27 cellular contexts compared by ENCODE assay signal in genomic region chr18:79695269-79695668, GRCh38. TPM values are rescaled to one million over a fixed set of nuclear protein-coding genes. Genes with fewer than 3 reads are reported as not detected.
DNase-seq lines count a peak whose midpoint lies in the region; ATAC-seq, FAIRE-seq and TF ChIP-seq lines count a peak whose summit lies in the region.
"Had no signal": no experiment of that assay in that cellular context is flagged by ENCODE, and none has a peak within 500 bp of the region (broad histone marks: within the 10 kb centered on the region; RNA-seq: fewer than 3 reads in every experiment).

No MANE protein-coding gene starts in this region.

- CTCF ChIA-PET in Caco-2 (lab: Charles Lee) = no interaction called here

- DNase-seq in activated T-cell treated with anti-CD3 and anti-CD28 coated beads, Interleukin-2, amount 50 U/mL, for 72 hours = no peak
- no peak for DNase-seq in activated T-cell treated with anti-CD3 and anti-CD28 coated beads, Interleukin-2, amount 50 U/mL, for 48 hours
- DNase-seq in astrocyte (ENCODE audit: low read depth) (no peak), lower lobe of right lung (peak; percentile 15), Caco-2 (no peak), HuH-7 (ENCODE audit: low spot score) (no peak)
- DNase-seq: activated B cell treated with CpG ODN at 0.5 μM for 24 hours; activated CD4-positive, alpha-beta T cell treated with anti-CD3 and anti-CD28 coated beads, Interleukin-2, amount 50 U/mL, for 4 hours; activated gamma-delta T cell treated with Interleukin-2 at 50 U/mL for 16 hours; DMS53; effector memory CD8-positive, alpha-beta T cell; erythroblast; left cardiac atrium; NCI-H1092; NCI-H1930; NCI-H2227 treated with DMSO at 0.1 percent for 48 hours; NCI-H526 treated with DMSO at 0.1 percent for 48 hours; SJCRH30; stimulated activated CD8-positive, alpha-beta memory T cell treated with anti-CD3 and anti-CD28 coated beads, Interleukin-4, amount 100 ng/mL, for 48 hours; T-cell; tibial artery had no signal

- no peak for FAIRE-seq in astrocyte (lab: Jason Lieb, UNC)
- FAIRE-seq: G401.6, H54, RCC 7860 had no signal

- no peaks in the 10 kb centered on the region for H3K9me3 Mint-ChIP-seq in activated T-cell treated with anti-CD3 and anti-CD28 coated beads, Interleukin-2, amount 50 U/mL, for 72 hours
- H3K9me3 Mint-ChIP-seq in astrocyte (ENCODE audit: unreplicated experiment) (no peaks in the 10 kb centered on the region), Caco-2 (ENCODE audit: unreplicated experiment) (no peaks in the 10 kb centered on the region)
- H3K9me3 Mint-ChIP-seq: activated B cell treated with CpG ODN at 0.5 μM for 24 hours; effector memory CD8-positive, alpha-beta T cell; memory B cell; T-cell had no signal

- intact Hi-C loops in lower lobe of right lung (cut with DNase I) = no loop called here
- intact Hi-C loops in Caco-2 (cut with micrococcal nuclease; ENCODE audit: unreplicated experiment) = no loop called here

- H3K27ac ChIP-seq in astrocyte (ENCODE audit: low read depth, low read length) = no peak overlapping the region
- no peak overlapping the region for H3K27ac ChIP-seq in lower lobe of right lung
- H3K27ac ChIP-seq: neutrophil, SJCRH30, tibial artery had no signal

- POLR2A ChIA-PET in Caco-2 (lab: Charles Lee) = no interaction called here

- H3K4me1 ChIP-seq in astrocyte (ENCODE audit: insufficient read depth, low read length) (peaks cover 4% of the 10 kb centered on the region), lower lobe of right lung (no peaks in the 10 kb centered on the region), Caco-2 (no peaks in the 10 kb centered on the region)
- H3K4me1 ChIP-seq: SJCRH30, tibial artery had no signal

- peaks cover 5% of the 10 kb centered on the region for H3K36me3 ChIP-seq in astrocyte (ENCODE audit: insufficient read depth, low read length)
- peaks cover 53% of the 10 kb centered on the region for H3K36me3 ChIP-seq in lower lobe of right lung
- no peaks in the 10 kb centered on the region for H3K36me3 ChIP-seq in Caco-2 (ENCODE audit: control insufficient read depth, insufficient read depth, low read length)
- H3K36me3 ChIP-seq: SJCRH30 had no signal

- H3K27me3 ChIP-seq in astrocyte (ENCODE audit: insufficient read depth, low read length) (no peaks in the 10 kb centered on the region), lower lobe of right lung (ENCODE audit: low read depth) (no peaks in the 10 kb centered on the region), Caco-2 (replicated peaks; ENCODE audit: control insufficient read depth, insufficient read depth, low read length) (no peaks in the 10 kb centered on the region)
- H3K27me3 ChIP-seq: neutrophil, SJCRH30, tibial artery had no signal

- TF ChIP-seq CTCF in astrocyte (IDR thresholded peaks at IDR 0.05; ENCODE audit: insufficient read depth, low read depth, low read length) = no peak
- TF ChIP-seq CTCF in lower lobe of right lung (IDR thresholded peaks at IDR 0.05) = no peak
- TF ChIP-seq CTCF in Caco-2 (IDR thresholded peaks at IDR 0.05; ENCODE audit: insufficient read depth in 1 of 2, low read depth in 1 of 2, low read length in 1 of 2, severe bottlenecking in 1 of 2, unreplicated experiment in 1 of 2) = no peak

- no peaks in the 10 kb centered on the region for H3K9me3 ChIP-seq in astrocyte (ENCODE audit: insufficient read depth, low read depth, low read length)
- H3K9me3 ChIP-seq in lower lobe of right lung = no peaks in the 10 kb centered on the region
- no peaks in the 10 kb centered on the region for H3K9me3 ChIP-seq in Caco-2
- H3K9me3 ChIP-seq: neutrophil, SJCRH30, tibial artery had no signal

- no peak overlapping the region for H3K4me2 ChIP-seq in astrocyte (ENCODE audit: low read length)

- no peak for ATAC-seq in activated T-cell treated with anti-CD3 and anti-CD28 coated beads, Interleukin-2, amount 50 U/mL, for 72 hours (replicated peaks in 1 of 2)
- ATAC-seq in lower lobe of right lung = no peak
- ATAC-seq in GM18907 (IDR thresholded peaks at IDR 0.05; ENCODE audit: unreplicated experiment) = no peak
- ATAC-seq: effector memory CD8-positive, alpha-beta T cell; left cardiac atrium; T-cell had no signal

- H3K4me1 Mint-ChIP-seq in activated T-cell treated with anti-CD3 and anti-CD28 coated beads, Interleukin-2, amount 50 U/mL, for 72 hours (ENCODE audit: low read depth) = peaks cover 20% of the 10 kb centered on the region
- H3K4me1 Mint-ChIP-seq in astrocyte (ENCODE audit: low read depth, unreplicated experiment) (peaks cover 40% of the 10 kb centered on the region), Caco-2 (ENCODE audit: low read depth, unreplicated experiment) (no peaks in the 10 kb centered on the region)

- peaks cover 45% of the 10 kb centered on the region for H3K79me2 ChIP-seq in astrocyte (ENCODE audit: insufficient read depth, low read length)

- H3K4me3 ChIP-seq in astrocyte (ENCODE audit: insufficient read depth, low read depth, low read length) (no peak overlapping the region), lower lobe of right lung (no peak overlapping the region), Caco-2 (ENCODE audit: low read depth, low read length) (no peak overlapping the region)
- H3K4me3 ChIP-seq: SJCRH30, tibial artery had no signal

- H3K27me3 Mint-ChIP-seq in activated T-cell treated with anti-CD3 and anti-CD28 coated beads, Interleukin-2, amount 50 U/mL, for 72 hours (ENCODE audit: low read depth) = no peaks in the 10 kb centered on the region
- H3K27me3 Mint-ChIP-seq in astrocyte (ENCODE audit: low read depth, unreplicated experiment) (no peaks in the 10 kb centered on the region), Caco-2 (ENCODE audit: insufficient read depth, unreplicated experiment) (no peaks in the 10 kb centered on the region)
- H3K27me3 Mint-ChIP-seq: activated B cell treated with CpG ODN at 0.5 μM for 24 hours; effector memory CD8-positive, alpha-beta T cell; memory B cell; T-cell had no signal

- no peak overlapping the region for H3K9ac ChIP-seq in astrocyte (ENCODE audit: low read length)

- H3K4me3 Mint-ChIP-seq in activated T-cell treated with anti-CD3 and anti-CD28 coated beads, Interleukin-2, amount 50 U/mL, for 72 hours = no peak overlapping the region
- peak overlapping the region; percentile 72 for H3K4me3 Mint-ChIP-seq in astrocyte (ENCODE audit: unreplicated experiment)
- H3K4me3 Mint-ChIP-seq in Caco-2 (ENCODE audit: unreplicated experiment) = no peak overlapping the region
- H3K4me3 Mint-ChIP-seq: activated B cell treated with CpG ODN at 0.5 μM for 24 hours; effector memory CD8-positive, alpha-beta T cell; memory B cell; T-cell had no signal

- H3K36me3 Mint-ChIP-seq in activated T-cell treated with anti-CD3 and anti-CD28 coated beads, Interleukin-2, amount 50 U/mL, for 72 hours (ENCODE audit: insufficient read depth in 2 of 2) = peaks cover 7 to 11% of the 10 kb centered on the region in 2 donors
- H3K36me3 Mint-ChIP-seq in astrocyte (ENCODE audit: low read depth, unreplicated experiment) (peaks cover 9% of the 10 kb centered on the region), Caco-2 (ENCODE audit: insufficient read depth, unreplicated experiment) (peaks cover 10% of the 10 kb centered on the region)

- H3K27ac Mint-ChIP-seq in activated T-cell treated with anti-CD3 and anti-CD28 coated beads, Interleukin-2, amount 50 U/mL, for 72 hours = peak overlapping the region; percentile 54
- H3K27ac Mint-ChIP-seq in astrocyte (ENCODE audit: unreplicated experiment) (peak overlapping the region; percentile 87), Caco-2 (ENCODE audit: unreplicated experiment) (no peak overlapping the region)
- H3K27ac Mint-ChIP-seq: activated B cell treated with CpG ODN at 0.5 μM for 24 hours, memory B cell, T-cell had no signal

- peaks cover 54% of the 10 kb centered on the region for H4K20me1 ChIP-seq in astrocyte (ENCODE audit: insufficient read depth, low read length)

- no TSS peak for BruUV-seq in Caco-2 (replicated peaks; lab: Mats Ljungman, UMichigan)

- no peak overlapping the region for H2AFZ ChIP-seq in astrocyte (ENCODE audit: low read depth, low read length)

RNA-seq across cellular contexts. Expression of gene CTDP1, which starts 15.7 kb away (rescaled TPM):
- 100 to 1,000 TPM in 1 of 2 donors, 10 to 100 TPM in 1; 30.1 to 103 TPM for total RNA-seq in activated T-cell treated with anti-CD3 and anti-CD28 coated beads, Interleukin-2, amount 50 U/mL, for 72 hours
- total RNA-seq in astrocyte = 30.2 and 31.7 TPM in 2 replicates
- total RNA-seq in lower lobe of right lung = 25.2 TPM
- total RNA-seq in Caco-2 (2022) = 14.7 and 16.1 TPM in 2 replicates
